ENCODE assay signal across 15 cellular contexts in the genomic region with DNA sequence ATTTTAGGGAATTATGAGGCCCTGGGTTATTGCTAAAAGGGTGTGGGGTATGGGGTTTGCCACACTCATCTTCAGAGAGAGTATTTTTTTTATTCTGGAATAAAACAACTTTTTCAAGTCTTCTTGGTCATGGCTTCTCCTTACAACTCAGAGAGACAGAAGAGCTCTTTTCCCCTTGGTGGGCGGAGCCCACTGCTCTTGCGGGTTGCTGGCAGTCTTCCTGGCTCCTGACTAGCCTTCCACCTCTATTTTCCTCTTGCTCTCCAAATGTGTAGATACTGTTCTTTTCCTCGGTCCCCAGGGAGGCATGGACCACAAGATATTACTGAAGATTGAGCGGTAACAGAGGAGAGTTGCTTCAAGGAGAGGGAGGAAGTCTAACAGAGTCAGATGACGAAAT.
"Had no signal": no experiment of that assay in that cellular context is flagged by ENCODE, and none has a peak within 500 bp of the region (broad histone marks: within the 10 kb centered on the region; RNA-seq: fewer than 3 reads in every experiment).

No MANE protein-coding gene starts in this region.

- H3K36me3 ChIP-seq: cardiac muscle cell, right lobe of liver, spleen, tibial artery had no signal

- H3K4me1 ChIP-seq: foreskin keratinocyte, right lobe of liver, spleen, tibial artery had no signal

- H3K27me3 ChIP-seq: foreskin keratinocyte, right lobe of liver had no signal

- H3K9me3 ChIP-seq: right lobe of liver, tibial artery had no signal

- H3K27ac ChIP-seq: cardiac muscle cell, foreskin keratinocyte, right lobe of liver, spleen, tibial artery, VCaP had no signal

- ATAC-seq: activated CD4-positive, alpha-beta T cell treated with anti-CD3 and anti-CD28 coated beads for 36 hours; activated CD8-positive, alpha-beta memory T cell treated with anti-CD3 and anti-CD28 coated beads, Interleukin-2, amount 10 ng/mL, durations not matched to agents 7 days and 5 days; foreskin keratinocyte; left ventricle myocardium superior; right lobe of liver; stimulated activated naive CD8-positive, alpha-beta T cell treated with anti-CD3 and anti-CD28 coated beads, Interleukin-15, amount 100 ng/mL, for 72 hours had no signal

- DNase-seq: activated CD4-positive, alpha-beta memory T cell treated with anti-CD3 and anti-CD28 coated beads for 36 hours; activated CD4-positive, alpha-beta T cell treated with anti-CD3 and anti-CD28 coated beads for 36 hours; activated CD8-positive, alpha-beta memory T cell treated with anti-CD3 and anti-CD28 coated beads, Interleukin-2, amount 10 ng/mL, durations not matched to agents 7 days and 5 days; activated naive CD4-positive, alpha-beta T cell treated with anti-CD3 and anti-CD28 coated beads for 36 hours; activated T-cell treated with anti-CD3 and anti-CD28 coated beads, Interleukin-2, amount 50 U/mL, for 1 hour; effector memory CD4-positive, alpha-beta T cell; foreskin keratinocyte; left ventricle myocardium superior; nephron progenitor cell; right lobe of liver; spleen; stimulated activated naive CD8-positive, alpha-beta T cell treated with anti-CD3 and anti-CD28 coated beads, Interleukin-15, amount 100 ng/mL, for 72 hours; tibial artery had no signal

- H3K4me3 ChIP-seq: cardiac muscle cell, right lobe of liver, spleen, tibial artery had no signal
